Comparison of ENCODE assay signal across 11 cellular contexts in the genomic region with DNA sequence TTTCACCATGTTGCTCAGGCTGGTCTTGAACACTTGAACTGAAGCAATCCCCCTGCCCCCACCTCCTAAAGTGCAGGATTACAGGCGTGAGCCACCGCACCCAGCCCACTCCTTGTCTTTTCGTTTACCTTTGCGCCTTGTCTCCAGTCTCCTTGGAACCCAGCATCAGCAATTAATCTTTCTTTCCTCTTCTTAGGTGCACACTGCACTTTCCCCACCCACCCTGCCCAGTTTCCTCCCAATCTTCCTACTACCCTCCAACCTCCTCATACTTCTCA. TPM values are rescaled to one million over a fixed set of nuclear protein-coding genes. Genes with fewer than 3 reads are reported as not detected.
DNase-seq lines count a peak whose midpoint lies in the region; ATAC-seq and TF ChIP-seq lines count a peak whose summit lies in the region.
"Had no signal": no experiment of that assay in that cellular context is flagged by ENCODE, and none has a peak within 500 bp of the region (broad histone marks: within the 10 kb centered on the region; RNA-seq: fewer than 3 reads in every experiment).

No MANE protein-coding gene starts in this region.

- peak overlapping the region; percentile 45 for H2AK9ac ChIP-seq in IMR-90 (replicated peaks; ENCODE audit: low read depth, low read length, poor library complexity)

- intact Hi-C loops in CD4-positive, alpha-beta memory T cell (cut with micrococcal nuclease) = no loop called here
- intact Hi-C loops in IMR-90 (cut with micrococcal nuclease) = no loop called here

- H4K91ac ChIP-seq in IMR-90 (ENCODE audit: insufficient read depth, low read depth, low read length) = peak overlapping the region; percentile 79

- ATAC-seq in IMR-90 (ENCODE audit: low read depth) (no peak), HG03095 (IDR thresholded peaks at IDR 0.05; ENCODE audit: unreplicated experiment) (no peak), GM21717 (IDR thresholded peaks at IDR 0.05; ENCODE audit: unreplicated experiment) (no peak)
- ATAC-seq in effector memory CD8-positive, alpha-beta T cell (replicated peaks) = no peak
- no peak for ATAC-seq in natural killer cell treated with Interleukin-12 subunit alpha and Interleukin-12 subunit beta and Interleukin-15 and Interleukin-18, amount 100 ng/mL, for 72 hours

- no peak overlapping the region for H3K18ac ChIP-seq in IMR-90 (ENCODE audit: low read depth, low read length)

- no peak overlapping the region; the same call in 1 of the 2 replicates for H3K23ac ChIP-seq in IMR-90 (ENCODE audit: low read depth, low read length)

- H2BK20ac ChIP-seq in IMR-90 (ENCODE audit: low read depth, low read length) = peak overlapping the region; percentile 2; the same call in 1 of the 2 replicates

- TF ChIP-seq RAD21 in IMR-90 (IDR thresholded peaks at IDR 0.05; ENCODE audit: low read length) = no peak

- peak overlapping the region; percentile 78 to 98; a peak in 3 of 4 replicates for H4K8ac ChIP-seq in IMR-90 (ENCODE audit: low read depth in 2 of 2, low read length in 2 of 2)

- no peak for TF ChIP-seq CTCF in IMR-90 (conservative IDR thresholded peaks at IDR 0.05; ENCODE audit: low read depth, low read length)

- no peak overlapping the region for H3K9ac ChIP-seq in IMR-90 (ENCODE audit: low read depth, low read length)

- no peak for TF ChIP-seq POLR2A in IMR-90 (IDR thresholded peaks at IDR 0.05; ENCODE audit: low read depth, low read length)

- H3K79me1 ChIP-seq in IMR-90 (ENCODE audit: low read depth in 1 of 2, low read length in 2 of 2) = no peaks in the 10 kb centered on the region

- no peaks in the 10 kb centered on the region for H3K9me3 Mint-ChIP-seq in CD4-positive, alpha-beta memory T cell
- H3K9me3 Mint-ChIP-seq in effector memory CD8-positive, alpha-beta T cell = no peaks in the 10 kb centered on the region
- no peaks in the 10 kb centered on the region for H3K9me3 Mint-ChIP-seq in natural killer cell treated with Interleukin-12 subunit alpha and Interleukin-12 subunit beta and Interleukin-15 and Interleukin-18, amount 100 ng/mL, for 72 hours
- H3K9me3 Mint-ChIP-seq: neural crest cell had no signal

- H2BK5ac ChIP-seq in IMR-90 (ENCODE audit: low read depth, low read length, poor library complexity, severe bottlenecking) = no peak overlapping the region

- POLR2A ChIA-PET in CD4-positive, alpha-beta memory T cell (lab: Charles Lee; ENCODE audit: partially characterized antibody) = interaction anchor here (0.6 to 2.2 kb wide), 6 partner anchors 10 to 251 kb away, joined by 3 to 6 read pairs (median 4); no protein-coding TSS in a partner anchor
- POLR2A ChIA-PET in IMR-90 (lab: Charles Lee; ENCODE audit: unreplicated experiment) = interaction anchor here (0.6 kb wide), 1 partner anchor 10 kb away, joined by 9 read pairs; no protein-coding TSS in a partner anchor

- H2AK5ac ChIP-seq in IMR-90 (ENCODE audit: low read depth, low read length) = peak overlapping the region; percentile 81; the same call in 1 of the 2 replicates

- H3K4me1 ChIP-seq in CD4-positive, alpha-beta memory T cell (ENCODE audit: insufficient read depth, low read length) = peaks cover 31% of the 10 kb centered on the region
- H3K4me1 ChIP-seq in IMR-90 (ENCODE audit: control insufficient read depth, insufficient read depth, low read length) = peaks cover 11% of the 10 kb centered on the region

- H3K4me1 Mint-ChIP-seq in CD4-positive, alpha-beta memory T cell = peaks cover 14 to 31% (median 23%) of the 10 kb centered on the region in 4 donors
- H3K4me1 Mint-ChIP-seq in effector memory CD8-positive, alpha-beta T cell (ENCODE audit: low read depth in 2 of 2) = peaks cover 17 to 19% of the 10 kb centered on the region in 2 donors
- H3K4me1 Mint-ChIP-seq in natural killer cell treated with Interleukin-12 subunit alpha and Interleukin-12 subunit beta and Interleukin-15 and Interleukin-18, amount 100 ng/mL, for 72 hours (ENCODE audit: low read depth in 2 of 2) = peaks cover 17 to 24% of the 10 kb centered on the region in 2 donors

- no peak overlapping the region for H3K56ac ChIP-seq in IMR-90 (ENCODE audit: extremely low read depth, insufficient read depth, low read length)

- no peak overlapping the region for H4K5ac ChIP-seq in IMR-90 (ENCODE audit: low read depth, low read length)

- H3K9me3 ChIP-seq in CD4-positive, alpha-beta memory T cell (ENCODE audit: control insufficient read depth in 1 of 2, low read length in 2 of 2) = no peaks in the 10 kb centered on the region
- H3K9me3 ChIP-seq in IMR-90 (ENCODE audit: control insufficient read depth, insufficient read depth, low read length) = no peaks in the 10 kb centered on the region

- H3K4ac ChIP-seq in IMR-90 (ENCODE audit: low read depth, low read length) = peak overlapping the region; percentile 77; the same call in 1 of the 2 replicates

- H3K27ac Mint-ChIP-seq in CD4-positive, alpha-beta memory T cell = peak overlapping the region in 1 of 7 donors; percentile 73
- peak overlapping the region in 1 of 2 donors; percentile 26 for H3K27ac Mint-ChIP-seq in effector memory CD8-positive, alpha-beta T cell
- H3K27ac Mint-ChIP-seq in natural killer cell treated with Interleukin-12 subunit alpha and Interleukin-12 subunit beta and Interleukin-15 and Interleukin-18, amount 100 ng/mL, for 72 hours = peak overlapping the region in 1 of 2 donors; percentile 49

- CTCF ChIA-PET in CD4-positive, alpha-beta memory T cell (lab: Charles Lee; ENCODE audit: partially characterized antibody) = interaction anchor here (1.1 to 1.3 kb wide), 2 partner anchors 10 to 262 kb away, joined by 3 read pairs; no protein-coding TSS in a partner anchor
- CTCF ChIA-PET in IMR-90 (lab: Yijun Ruan, JAX) = interaction anchor here (1.3 to 1.6 kb wide), 2 partner anchors 17 to 32 kb away, joined by 5 to 7 read pairs; no protein-coding TSS in a partner anchor

- H3K36me3 ChIP-seq in CD4-positive, alpha-beta memory T cell (ENCODE audit: insufficient read depth, low read length) = peaks cover 3% of the 10 kb centered on the region
- peaks cover 10% of the 10 kb centered on the region for H3K36me3 ChIP-seq in IMR-90 (ENCODE audit: control insufficient read depth, insufficient read depth, low read length)

- dilution Hi-C loops in IMR-90 (cut with HindIII; ENCODE audit: low sequenced_read_pairs, unreplicated experiment) = no loop called here

- no peaks in the 10 kb centered on the region for H3K27me3 ChIP-seq in CD4-positive, alpha-beta memory T cell (ENCODE audit: insufficient read depth, low read length)
- peaks cover 13% of the 10 kb centered on the region; the same call in 1 of the 2 replicates for H3K27me3 ChIP-seq in IMR-90 (ENCODE audit: control insufficient read depth, insufficient read depth, low read length)

- peak overlapping the region; percentile 88; the same call in 1 of the 2 replicates for H2BK120ac ChIP-seq in IMR-90 (ENCODE audit: low read depth, low read length)

- H4K20me1 ChIP-seq in IMR-90 (ENCODE audit: insufficient read depth, low read length) = no peaks in the 10 kb centered on the region

- no peak overlapping the region for H3K4me3 ChIP-seq in CD4-positive, alpha-beta memory T cell (ENCODE audit: low read length in 2 of 2)
- H3K4me3 ChIP-seq in IMR-90 (ENCODE audit: insufficient read depth, low read depth, low read length) = no peak overlapping the region

- H2BK15ac ChIP-seq in IMR-90 (ENCODE audit: low read depth, low read length) = no peak overlapping the region

- H3K14ac ChIP-seq in IMR-90 (replicated peaks; ENCODE audit: low read depth, low read length) = no peak overlapping the region

- no TSS peak for BruUV-seq in IMR-90 (replicated peaks; lab: Mats Ljungman, UMichigan)

- peaks cover 10% of the 10 kb centered on the region for H3K9me1 ChIP-seq in IMR-90 (ENCODE audit: insufficient read depth, low read length)

- H3K4me3 Mint-ChIP-seq in CD4-positive, alpha-beta memory T cell = peak overlapping the region in 7 of 8 donors; percentile 23 to 91 (median 84)
- H3K4me3 Mint-ChIP-seq in effector memory CD8-positive, alpha-beta T cell = peak overlapping the region; percentile 75 to 80
- H3K4me3 Mint-ChIP-seq in natural killer cell treated with Interleukin-12 subunit alpha and Interleukin-12 subunit beta and Interleukin-15 and Interleukin-18, amount 100 ng/mL, for 72 hours = peak overlapping the region; percentile 67
- H3K4me3 Mint-ChIP-seq: neural crest cell had no signal

- H3K4me2 ChIP-seq in IMR-90 (ENCODE audit: low read depth, low read length) = no peak overlapping the region

- no peak overlapping the region for H2AFZ ChIP-seq in IMR-90 (replicated peaks; ENCODE audit: low read length, poor library complexity)

- DNase-seq in CD4-positive, alpha-beta memory T cell = no peak
- DNase-seq in IMR-90 = no peak
- DNase-seq in effector memory CD8-positive, alpha-beta T cell = no peak
- no peak for DNase-seq in natural killer cell treated with Interleukin-12 subunit alpha and Interleukin-12 subunit beta and Interleukin-15 and Interleukin-18, amount 100 ng/mL, for 72 hours (ENCODE audit: low spot score)
- no peak for DNase-seq in iPS-NIHi11 (ENCODE audit: low spot score)
- no peak for DNase-seq in cerebellum (ENCODE audit: low spot score)
- DNase-seq: amygdala, NCI-H1048 had no signal

- 53% methylated on average over 4 of the region's 4 CpGs; no CpG with 5 or more reads in 1 of the 2 experiments for WGBS in IMR-90 (ENCODE audit: extremely low coverage in 2 of 2, insufficient read length in 1 of 2), 2 experiments

- H3K27me3 Mint-ChIP-seq in CD4-positive, alpha-beta memory T cell = peaks cover 7 to 13% of the 10 kb centered on the region in 2 donors
- H3K27me3 Mint-ChIP-seq in effector memory CD8-positive, alpha-beta T cell = peaks cover 24 to 40% of the 10 kb centered on the region in 2 donors
- peaks cover 20 to 25% of the 10 kb centered on the region in 2 donors for H3K27me3 Mint-ChIP-seq in natural killer cell treated with Interleukin-12 subunit alpha and Interleukin-12 subunit beta and Interleukin-15 and Interleukin-18, amount 100 ng/mL, for 72 hours

- in situ Hi-C loops in IMR-90 (cut with MboI; ENCODE audit: low sequenced_read_pairs) = no loop called here

- H3K36me3 Mint-ChIP-seq in CD4-positive, alpha-beta memory T cell = peaks cover 6% of the 10 kb centered on the region in 2 donors
- H3K36me3 Mint-ChIP-seq in effector memory CD8-positive, alpha-beta T cell (ENCODE audit: insufficient read depth) = peaks cover 16% of the 10 kb centered on the region
- H3K36me3 Mint-ChIP-seq in natural killer cell treated with Interleukin-12 subunit alpha and Interleukin-12 subunit beta and Interleukin-15 and Interleukin-18, amount 100 ng/mL, for 72 hours = no peaks in the 10 kb centered on the region

- H3K27ac ChIP-seq in CD4-positive, alpha-beta memory T cell (ENCODE audit: low read depth, low read length) = no peak overlapping the region
- no peak overlapping the region for H3K27ac ChIP-seq in IMR-90 (ENCODE audit: insufficient read depth, low read length)

RNA-seq across cellular contexts. Expression of a gene that starts 1.5 kb away (rescaled TPM):
- 1 to 10 TPM in 1 of 2 experiments, under 1 TPM in 1; 0.39 to 1.0 TPM for total RNA-seq in CD4-positive, alpha-beta memory T cell
- polyA plus RNA-seq in CD4-positive, alpha-beta memory T cell = 1 to 10 TPM; 1.0 to 3.1 TPM
- total RNA-seq in IMR-90 (2012; rRNA removed) = 0.56 and 1.4 TPM in 2 replicates
- polyA plus RNA-seq in IMR-90 (2012; rRNA removed) = 1.4 and 2.8 TPM in 2 replicates
- polyA plus RNA-seq in IMR-90 (2012; cell fraction: cytosol; rRNA removed) = 2.8 and 3.1 TPM in 2 replicates
- polyA plus RNA-seq in IMR-90 (2012; cell fraction: nucleus; rRNA removed; ENCODE audit: low replicate concordance) = 11.8 and 14.7 TPM in 2 replicates
- total RNA-seq in natural killer cell treated with Interleukin-12 subunit alpha and Interleukin-12 subunit beta and Interleukin-15 and Interleukin-18, amount 100 ng/mL, for 72 hours = 1 to 10 TPM in 1 of 2 donors, under 1 TPM in 1; 0.73 to 1.1 TPM
- total RNA-seq in cerebellum = 0.54 TPM
- total RNA-seq: neural crest cell had no signal

RNA-seq across cellular contexts. Expression of a gene that starts 11.7 kb away (rescaled TPM):
- total RNA-seq in CD4-positive, alpha-beta memory T cell = 10 to 100 TPM; 29.8 to 30.9 TPM
- 10 to 100 TPM; 68.0 to 71.3 TPM for polyA plus RNA-seq in CD4-positive, alpha-beta memory T cell
- 46.6 and 48.0 TPM in 2 replicates for total RNA-seq in IMR-90 (2012; rRNA removed)
- 38.6 and 39.3 TPM in 2 replicates for polyA plus RNA-seq in IMR-90 (2012; rRNA removed)
- 31.1 and 38.5 TPM in 2 replicates for polyA plus RNA-seq in IMR-90 (2012; cell fraction: cytosol; rRNA removed)
- 45.8 and 52.9 TPM in 2 replicates for polyA plus RNA-seq in IMR-90 (2012; cell fraction: nucleus; rRNA removed; ENCODE audit: low replicate concordance)
- 10 to 100 TPM; 43.5 to 70.5 TPM for total RNA-seq in natural killer cell treated with Interleukin-12 subunit alpha and Interleukin-12 subunit beta and Interleukin-15 and Interleukin-18, amount 100 ng/mL, for 72 hours
- total RNA-seq in cerebellum = 20.0 TPM

RNA-seq across cellular contexts. Expression of a gene that starts 12.2 kb away (rescaled TPM):
- total RNA-seq in CD4-positive, alpha-beta memory T cell = 100 to 1,000 TPM; 145 to 157 TPM
- 10 to 100 TPM; 42.4 to 59.1 TPM for polyA plus RNA-seq in CD4-positive, alpha-beta memory T cell
- total RNA-seq in IMR-90 (2012; rRNA removed) = 18.3 and 23.8 TPM in 2 replicates
- polyA plus RNA-seq in IMR-90 (2012; rRNA removed) = 132 TPM in 2 replicates
- 70.6 and 129 TPM in 2 replicates for polyA plus RNA-seq in IMR-90 (2012; cell fraction: cytosol; rRNA removed)
- polyA plus RNA-seq in IMR-90 (2012; cell fraction: nucleus; rRNA removed; ENCODE audit: low replicate concordance) = 100 and 109 TPM in 2 replicates
- 100 to 1,000 TPM; 145 to 165 TPM for total RNA-seq in natural killer cell treated with Interleukin-12 subunit alpha and Interleukin-12 subunit beta and Interleukin-15 and Interleukin-18, amount 100 ng/mL, for 72 hours
- total RNA-seq in cerebellum = 35.8 TPM

RNA-seq across cellular contexts. Expression of a gene that starts 17.8 kb away (rescaled TPM):
- not detected for total RNA-seq in CD4-positive, alpha-beta memory T cell
- polyA plus RNA-seq in CD4-positive, alpha-beta memory T cell = not detected
- total RNA-seq in IMR-90 (2012; rRNA removed) (under 0.01 TPM in 1 of 2 replicates, not detected in the other), cerebellum (0.18 TPM)
- 0.07 TPM in 2 replicates for polyA plus RNA-seq in IMR-90 (2012; rRNA removed)
- 0.03 and 0.15 TPM in 2 replicates for polyA plus RNA-seq in IMR-90 (2012; cell fraction: cytosol; rRNA removed)
- polyA plus RNA-seq in IMR-90 (2012; cell fraction: nucleus; rRNA removed; ENCODE audit: low replicate concordance) = 0.32 and 0.36 TPM in 2 replicates
- total RNA-seq in natural killer cell treated with Interleukin-12 subunit alpha and Interleukin-12 subunit beta and Interleukin-15 and Interleukin-18, amount 100 ng/mL, for 72 hours = under 1 TPM in 1 of 2 donors, not detected in 1; 0.50 TPM

RNA-seq across cellular contexts. Expression of a gene that starts 21.5 kb away (rescaled TPM):
- total RNA-seq in CD4-positive, alpha-beta memory T cell = 100 to 1,000 TPM; 324 to 327 TPM
- polyA plus RNA-seq in CD4-positive, alpha-beta memory T cell = 100 to 1,000 TPM; 741 to 896 TPM
- total RNA-seq in IMR-90 (2012; rRNA removed) (70.8 and 77.8 TPM in 2 replicates), cerebellum (102 TPM)
- 702 and 780 TPM in 2 replicates for polyA plus RNA-seq in IMR-90 (2012; rRNA removed)
- 264 and 350 TPM in 2 replicates for polyA plus RNA-seq in IMR-90 (2012; cell fraction: cytosol; rRNA removed)
- 43.9 and 256 TPM in 2 replicates for polyA plus RNA-seq in IMR-90 (2012; cell fraction: nucleus; rRNA removed; ENCODE audit: low replicate concordance)
- total RNA-seq in natural killer cell treated with Interleukin-12 subunit alpha and Interleukin-12 subunit beta and Interleukin-15 and Interleukin-18, amount 100 ng/mL, for 72 hours = 100 to 1,000 TPM; 197 to 277 TPM
